Comparison of ENCODE assay signal across 8 cellular contexts in the genomic region with DNA sequence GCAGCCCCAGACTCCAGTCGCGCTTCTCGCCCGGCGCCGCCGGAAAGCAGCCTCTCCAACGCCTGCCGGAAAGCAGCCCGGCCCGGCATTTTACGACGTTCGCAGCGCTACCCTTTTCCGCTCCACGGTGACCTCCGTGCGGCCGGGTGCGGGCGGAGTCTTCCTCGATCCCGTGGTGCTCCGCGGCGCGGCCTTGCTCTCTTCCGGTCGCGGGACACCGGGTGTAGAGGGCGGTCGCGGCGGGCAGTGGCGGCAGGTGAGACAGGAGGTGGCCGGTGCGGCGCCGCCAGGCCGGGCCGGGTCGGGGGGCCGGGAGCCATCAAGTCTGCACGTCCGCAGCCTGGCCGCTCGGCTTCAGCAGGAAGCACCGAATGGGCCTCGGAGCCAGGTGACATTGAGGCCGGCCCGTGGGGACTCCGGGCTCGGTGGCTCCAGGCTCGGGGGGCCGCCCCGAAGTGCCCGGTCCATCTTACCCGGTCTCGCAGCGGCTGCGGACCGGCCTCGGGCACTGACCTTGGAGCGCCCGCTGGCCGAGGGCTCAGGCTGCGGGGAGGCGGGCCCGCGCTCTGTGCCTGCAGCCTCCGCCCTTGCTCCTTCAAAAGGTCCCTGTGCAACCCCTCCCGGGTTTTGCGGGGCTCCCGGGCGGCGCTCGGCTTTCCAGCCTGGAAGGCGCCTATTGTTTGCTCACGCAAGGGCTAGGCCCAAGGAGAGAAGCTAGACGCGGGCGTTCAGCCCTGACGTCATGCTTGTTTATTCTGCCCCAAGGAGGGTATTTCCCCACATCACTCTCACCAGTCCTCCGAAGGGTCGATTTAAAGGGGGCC. TPM values are rescaled to one million over a fixed set of nuclear protein-coding genes. Genes with fewer than 3 reads are reported as not detected.
A peak's percentile ranks its signal among the peaks of the same experiment; 100 is the strongest.
DNase-seq lines count a peak whose midpoint lies in the region; ATAC-seq and TF ChIP-seq lines count a peak whose summit lies in the region.

A gene (plus strand): TSS at position 199 of the 824 bp plus-strand sequence. CDS start 1,511 bp downstream, outside the sequence.
A gene (minus strand): TSS at position 48 of the 824 bp plus-strand sequence. CDS start 249 bp downstream, outside the sequence.

- no peaks in the 10 kb centered on the region for H3K9me3 Mint-ChIP-seq in activated naive CD4-positive, alpha-beta T cell treated with anti-CD3 and anti-CD28 coated beads, Interleukin-2, amount 50 U/mL, for 72 hours

- peak; percentile 99 for DNase-seq in GM10266 (ENCODE audit: extremely low spot score)
- DNase-seq in NCI-H1092 treated with DMSO at 0.1 percent for 48 hours (lab: John Stamatoyannopoulos, UW): peak; percentile 92
- peak; percentile 78 for DNase-seq in SKM-1 (lab: John Stamatoyannopoulos, UW; ENCODE audit: unreplicated experiment)
- DNase-seq in activated naive CD4-positive, alpha-beta T cell treated with anti-CD3 and anti-CD28 coated beads, Interleukin-2, amount 50 U/mL, for 72 hours (ENCODE audit: low spot score in 2 of 2): peak; percentile 90 to 93
- peak; percentile 88 for DNase-seq in glomerular visceral epithelial cell (ENCODE audit: extremely low spot score)
- DNase-seq in omental fat pad (ENCODE audit: low spot score): peak; percentile 82

- TF ChIP-seq CTCF in GM10266 (IDR thresholded peaks at IDR 0.05; ENCODE audit: control insufficient read depth, insufficient read depth, low read depth, missing control alignments) (no peak), omental fat pad (IDR thresholded peaks at IDR 0.05) (no peak)

- H3K27ac ChIP-seq in temporal lobe (ENCODE audit: low read depth, low read length): peak within 1 kb of the TSS; percentile 48

- H3K27ac Mint-ChIP-seq in activated naive CD4-positive, alpha-beta T cell treated with anti-CD3 and anti-CD28 coated beads, Interleukin-2, amount 50 U/mL, for 72 hours: peak within 1 kb of the TSS; percentile 88 to 96

- peaks cover 33 to 47% of the 10 kb centered on the region in 2 donors for H3K36me3 Mint-ChIP-seq in activated naive CD4-positive, alpha-beta T cell treated with anti-CD3 and anti-CD28 coated beads, Interleukin-2, amount 50 U/mL, for 72 hours

- ATAC-seq in HG02623 (IDR thresholded peaks at IDR 0.05; ENCODE audit: unreplicated experiment) (peak; percentile 84), omental fat pad (ENCODE audit: low FRiP score) (peak; percentile 96)
- peak; percentile 91 to 96 for ATAC-seq in activated naive CD4-positive, alpha-beta T cell treated with anti-CD3 and anti-CD28 coated beads, Interleukin-2, amount 50 U/mL, for 72 hours

RNA-seq across cellular contexts. Expression of the first gene that starts in this region (rescaled TPM):
- total RNA-seq in activated naive CD4-positive, alpha-beta T cell treated with anti-CD3 and anti-CD28 coated beads, Interleukin-2, amount 50 U/mL, for 72 hours: 100 to 1,000 TPM; 397 to 558 TPM
- 100 to 1,000 TPM; 379 to 637 (median 462) TPM for total RNA-seq in omental fat pad
- 164 TPM for total RNA-seq in temporal lobe

RNA-seq across cellular contexts. Expression of the second gene that starts in this region (rescaled TPM):
- 10 to 100 TPM; 31.0 to 38.6 TPM for total RNA-seq in activated naive CD4-positive, alpha-beta T cell treated with anti-CD3 and anti-CD28 coated beads, Interleukin-2, amount 50 U/mL, for 72 hours
- total RNA-seq in omental fat pad: 10 to 100 TPM; 22.2 to 39.0 (median 27.3) TPM
- total RNA-seq in temporal lobe: 13.0 TPM

Comparison
In these comparisons a context has a peak if more than half of its experiments do, and no peak if none do; other contexts are left out.
1. Peak in every context shown above with its lines: DNase-seq, ATAC-seq and H3K27ac ChIP-seq.